In the genomic region with DNA sequence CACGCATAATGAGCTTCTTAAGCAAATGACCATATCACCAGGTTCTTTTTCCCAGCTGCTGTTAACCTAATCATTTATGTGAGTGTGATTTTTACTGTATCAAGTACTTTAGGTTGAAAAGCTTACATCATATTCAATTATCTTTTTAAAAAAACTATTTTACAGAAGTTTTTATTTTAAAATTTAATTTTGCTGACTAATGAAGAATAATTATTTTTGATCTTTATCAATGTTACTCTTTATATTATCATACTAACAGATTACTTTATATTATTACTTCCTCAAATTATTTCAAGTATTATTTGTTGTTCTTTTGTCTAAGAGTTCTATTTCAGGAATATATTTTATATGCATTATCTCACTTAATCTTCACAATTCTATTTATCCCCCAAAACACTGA, we compare ENCODE assay signal across 19 cellular contexts.
"Had no signal": no experiment of that assay in that cellular context is flagged by ENCODE, and none has a peak within 500 bp of the region (broad histone marks: within the 10 kb centered on the region; RNA-seq: fewer than 3 reads in every experiment).

No MANE protein-coding gene starts in this region.

- FAIRE-seq: keratinocyte had no signal

- H3K9me3 ChIP-seq: colonic mucosa, gastrocnemius medialis, mucosa of descending colon, psoas muscle, stomach, thoracic aorta had no signal

- ATAC-seq: esophagus mucosa, gastrocnemius medialis, left cardiac atrium, left ventricle myocardium superior, mucosa of descending colon, natural killer cell, psoas muscle, sciatic nerve had no signal

- H3K4me1 Mint-ChIP-seq: immature natural killer cell, natural killer cell had no signal

- H3K27ac Mint-ChIP-seq: immature natural killer cell, natural killer cell had no signal

- DNase-seq: caudate nucleus; colonic mucosa; dermis blood vessel endothelial cell; gastrocnemius medialis; immature natural killer cell; left cardiac atrium; left ventricle myocardium superior; mucosa of descending colon; natural killer cell; psoas muscle; retina; stimulated activated naive CD4-positive, alpha-beta T cell; stomach; substantia nigra; trophoblast cell had no signal

- H3K27ac ChIP-seq: colonic mucosa, gastrocnemius medialis, psoas muscle, stomach, thoracic aorta had no signal

- H3K4me3 ChIP-seq: colonic mucosa, gastrocnemius medialis, mucosa of descending colon, psoas muscle, stomach, thoracic aorta had no signal

- H3K36me3 ChIP-seq: colonic mucosa, gastrocnemius medialis, thoracic aorta had no signal

- H3K4me1 ChIP-seq: colonic mucosa, gastrocnemius medialis, psoas muscle, stomach had no signal

- H3K4me3 Mint-ChIP-seq: immature natural killer cell, natural killer cell had no signal

- H3K36me3 Mint-ChIP-seq: natural killer cell had no signal

- H3K27me3 ChIP-seq: colonic mucosa, gastrocnemius medialis, stomach had no signal
